Comparison of ENCODE assay signal across 30 cellular contexts in genomic region chr7:135409845-135410545, GRCh38.
"Had no signal": no experiment of that assay in that cellular context is flagged by ENCODE, and none has a peak within 500 bp of the region (broad histone marks: within the 10 kb centered on the region; RNA-seq: fewer than 3 reads in every experiment).

No MANE protein-coding gene starts in this region.

- H3K4me3 Mint-ChIP-seq: immature natural killer cell; naive B cell; natural killer cell; nephron progenitor cell; stimulated activated naive B cell treated with anti-CD40 and anti-IgM and Interleukin-4, amounts not matched to agents 10 μg/mL and 1 μg/mL and 100 μg/mL, for 72 hours had no signal

- H3K4me1 Mint-ChIP-seq: nephron progenitor cell had no signal

- H3K4me1 ChIP-seq: left lung, lower lobe of right lung, pancreas, prostate gland, stomach, testis, thyroid gland, transverse colon, vagina had no signal

- H3K36me3 ChIP-seq: pancreas, prostate gland, upper lobe of left lung had no signal

- H3K27me3 ChIP-seq: left lung, pancreas, stomach, testis, thyroid gland, transverse colon, upper lobe of left lung, vagina had no signal

- H3K27me3 Mint-ChIP-seq: naive B cell; stimulated activated naive B cell treated with anti-CD40 and anti-IgM and Interleukin-4, amounts not matched to agents 10 μg/mL and 1 μg/mL and 100 μg/mL, for 72 hours had no signal

- H3K27ac Mint-ChIP-seq: immature natural killer cell; natural killer cell; nephron progenitor cell; stimulated activated naive B cell treated with anti-CD40 and anti-IgM and Interleukin-4, amounts not matched to agents 10 μg/mL and 1 μg/mL and 100 μg/mL, for 72 hours had no signal

- DNase-seq: hypothalamus; immature natural killer cell; kidney; left colon; left lung; lower lobe of right lung; mammary epithelial cell; mesenchymal stem cell; naive B cell; natural killer cell; nephron progenitor cell; pancreas; posterior cingulate gyrus; retina; right cardiac atrium; stimulated activated CD4-positive, alpha-beta T cell treated with anti-CD3 and anti-CD28 coated beads, Interleukin-12 subunit alpha, Interleukin-12 subunit beta, amount 100 ng/mL, for 4 hours; stimulated activated CD4-positive, alpha-beta T cell treated with anti-CD3 and anti-CD28 coated beads, Interleukin-15, amount 100 ng/mL, for 24 hours; stimulated activated CD4-positive, alpha-beta T cell treated with anti-CD3 and anti-CD28 coated beads, Interleukin-2, amount 100 ng/mL, for 24 hours; stimulated activated CD4-positive, alpha-beta T cell treated with anti-CD3 and anti-CD28 coated beads, Interleukin-4, amount 100 ng/mL, for 1 hour; stimulated activated naive B cell treated with anti-CD40 and anti-IgM and Interleukin-4, amounts not matched to agents 10 μg/mL and 1 μg/mL and 100 μg/mL, for 72 hours; stimulated activated naive CD8-positive, alpha-beta T cell treated with anti-CD3 and anti-CD28 coated beads, Interleukin-15, Interleukin-2, amounts not matched to agents 100 U/mL and 50 U/mL, for 24 hours; stomach; testis; thyroid gland; transverse colon; upper lobe of left lung had no signal

- H3K9me3 ChIP-seq: left lung, lower lobe of right lung, pancreas, prostate gland, stomach, testis, thyroid gland, transverse colon, upper lobe of left lung, vagina had no signal

- H3K4me3 ChIP-seq: left lung, lower lobe of right lung, pancreas, prostate gland, skin epidermis, stomach, testis, thyroid gland, transverse colon, upper lobe of left lung, vagina had no signal

- H3K27ac ChIP-seq: left lung, lower lobe of right lung, pancreas, prostate gland, skin epidermis, stomach, testis, thyroid gland, transverse colon, upper lobe of left lung, vagina had no signal

- H3K9me3 Mint-ChIP-seq: immature natural killer cell; naive B cell; natural killer cell; nephron progenitor cell; stimulated activated naive B cell treated with anti-CD40 and anti-IgM and Interleukin-4, amounts not matched to agents 10 μg/mL and 1 μg/mL and 100 μg/mL, for 72 hours had no signal

- ATAC-seq: left colon; left lung; lower lobe of right lung; natural killer cell; pancreas; right cardiac atrium; sciatic nerve; stimulated activated naive B cell treated with anti-CD40 and anti-IgM and Interleukin-4, amounts not matched to agents 10 μg/mL and 1 μg/mL and 100 μg/mL, for 72 hours; stimulated activated naive CD8-positive, alpha-beta T cell treated with anti-CD3 and anti-CD28 coated beads, Interleukin-15, Interleukin-2, amounts not matched to agents 100 U/mL and 50 U/mL, for 24 hours had no signal
